Comparison of ENCODE assay signal across 8 cellular contexts in the genomic region with DNA sequence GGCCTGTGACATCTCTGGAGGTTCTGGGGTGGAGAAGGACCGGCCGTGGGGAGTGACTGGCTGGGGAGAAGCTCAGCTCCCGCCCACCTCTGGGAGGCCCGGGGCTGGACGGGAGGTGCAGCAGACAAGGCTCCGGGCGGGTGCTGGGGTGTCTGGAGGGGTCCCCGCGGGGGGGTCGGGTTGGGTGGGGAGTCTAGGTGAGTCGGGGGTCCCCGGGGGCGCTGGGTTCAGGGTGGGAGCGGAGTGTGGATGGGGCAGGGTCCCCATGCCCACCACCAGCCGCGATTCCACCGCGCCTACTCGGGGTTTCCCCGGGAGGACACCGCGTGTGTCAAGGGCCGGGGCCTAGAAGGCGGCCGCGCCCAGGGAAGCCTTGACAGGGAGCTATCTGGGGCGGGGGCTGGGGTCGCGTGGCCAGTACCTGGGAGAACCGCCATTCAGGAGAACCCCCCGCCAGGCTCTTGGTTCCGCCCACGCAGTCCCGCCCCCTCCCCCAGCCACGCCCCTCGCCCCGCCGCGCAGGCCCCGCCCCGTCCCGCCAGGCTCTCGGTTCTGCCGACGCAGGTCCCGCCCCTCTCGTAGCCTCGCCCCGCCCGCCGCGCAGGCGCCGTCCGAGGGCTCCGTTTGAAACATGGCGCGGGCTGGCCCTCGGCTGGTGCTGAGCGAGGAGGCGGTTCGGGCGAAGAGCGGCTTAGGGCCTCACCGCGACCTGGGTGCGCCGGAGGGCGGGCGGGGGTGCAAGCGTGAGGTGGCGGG. TPM values are rescaled to one million over a fixed set of nuclear protein-coding genes. Genes with fewer than 3 reads are reported as not detected.
DNase-seq lines count a peak whose midpoint lies in the region; ATAC-seq and TF ChIP-seq lines count a peak whose summit lies in the region.

A gene with protein sequence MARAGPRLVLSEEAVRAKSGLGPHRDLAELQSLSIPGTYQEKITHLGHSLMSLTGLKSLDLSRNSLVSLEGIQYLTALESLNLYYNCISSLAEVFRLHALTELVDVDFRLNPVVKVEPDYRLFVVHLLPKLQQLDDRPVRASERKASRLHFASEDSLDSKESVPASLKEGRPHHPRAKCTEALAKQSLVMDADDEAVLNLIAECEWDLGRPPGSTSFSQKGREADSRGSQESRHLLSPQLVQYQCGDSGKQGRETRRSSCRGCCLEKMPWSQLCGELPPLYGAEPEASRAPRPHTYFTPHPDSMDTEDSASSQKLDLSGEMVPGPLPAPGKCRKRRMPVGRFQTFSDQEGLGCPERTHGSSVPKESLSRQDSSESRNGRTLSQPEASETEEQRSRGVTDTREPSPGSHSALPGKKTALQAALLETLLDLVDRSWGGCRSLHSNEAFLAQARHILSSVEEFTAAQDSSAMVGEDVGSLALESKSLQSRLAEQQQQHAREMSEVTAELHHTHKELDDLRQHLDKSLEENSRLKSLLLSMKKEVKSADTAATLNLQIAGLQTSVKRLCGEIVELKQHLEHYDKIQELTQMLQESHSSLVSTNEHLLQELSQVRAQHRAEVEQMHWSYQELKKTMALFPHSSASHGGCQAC (plus strand): TSS at position 610 of the 756 bp plus-strand sequence. CDS start 22 bp downstream, at position 632.

- POLR2A ChIA-PET in GM10248 (lab: Yijun Ruan, JAX), result no interaction called here
- POLR2A ChIA-PET in activated naive CD8-positive, alpha-beta T cell treated with anti-CD3 and anti-CD28 coated beads, Interleukin-2, amount 10 ng/mL, durations not matched to agents 7 days and 5 days (lab: Charles Lee), result interaction anchor here (0.6 to 1.3 kb wide), 4 partner anchors 82 to 494 kb away, joined by 3 to 4 read pairs (median 4); no protein-coding TSS in a partner anchor

- no peaks in the 10 kb centered on the region for H3K9me3 ChIP-seq in transverse colon

- H3K36me3 ChIP-seq in transverse colon, result no peaks in the 10 kb centered on the region

- H3K36me3 Mint-ChIP-seq in activated naive CD8-positive, alpha-beta T cell treated with anti-CD3 and anti-CD28 coated beads, Interleukin-2, amount 10 ng/mL, durations not matched to agents 7 days and 5 days, result peaks cover 25% of the 10 kb centered on the region

- CTCF ChIA-PET in GM10248 (lab: Yijun Ruan, JAX), result no interaction called here

- peaks cover 39% of the 10 kb centered on the region for H3K4me1 Mint-ChIP-seq in activated naive CD8-positive, alpha-beta T cell treated with anti-CD3 and anti-CD28 coated beads, Interleukin-2, amount 10 ng/mL, durations not matched to agents 7 days and 5 days

- no peak for TF ChIP-seq POLR2A in transverse colon (IDR thresholded peaks at IDR 0.05)

- peaks cover 3% of the 10 kb centered on the region for H3K9me3 Mint-ChIP-seq in activated naive CD8-positive, alpha-beta T cell treated with anti-CD3 and anti-CD28 coated beads, Interleukin-2, amount 10 ng/mL, durations not matched to agents 7 days and 5 days

- DNase-seq in GM10248 (ENCODE audit: extremely low spot score) (peak; percentile 98), NCI-H1105 (lab: John Stamatoyannopoulos, UW) (peak; percentile 84), SW480 (ENCODE audit: low spot score) (peak; percentile 90), cardiac septum (ENCODE audit: low spot score) (peak; percentile 97), pons (ENCODE audit: low spot score) (peak; percentile 77), transverse colon (peak; percentile 94)
- peak; percentile 95 for DNase-seq in activated naive CD8-positive, alpha-beta T cell treated with anti-CD3 and anti-CD28 coated beads, Interleukin-2, amount 10 ng/mL, durations not matched to agents 7 days and 5 days

- in situ Hi-C loops in transverse colon (cut with MboI; ENCODE audit: low pct_ligation_motif_present in 1 of 4, low pct_unique_long_range_greater_than_20kb in 1 of 4, low sequenced_read_pairs in 3 of 4), result no loop called here

- 1% methylated on average over 21 of the region's 72 CpGs; no CpG with 5 or more reads in 1 of the 2 donors for WGBS in transverse colon (ENCODE audit: low coverage in 1 of 2), 2 donors

- peak within 1 kb of the TSS; percentile 44 to 78 (median 72) for H3K27ac ChIP-seq in transverse colon

- H3K4me1 ChIP-seq in transverse colon, result peaks cover 0 to 12% (median 7%) of the 10 kb centered on the region in 4 donors

- peak within 1 kb of the TSS; percentile 90 for H3K4me3 Mint-ChIP-seq in activated naive CD8-positive, alpha-beta T cell treated with anti-CD3 and anti-CD28 coated beads, Interleukin-2, amount 10 ng/mL, durations not matched to agents 7 days and 5 days

- H3K4me3 ChIP-seq in transverse colon, result peak within 1 kb of the TSS; percentile 60 to 89 (median 79)

- no peak for TF ChIP-seq EP300 in transverse colon (IDR thresholded peaks at IDR 0.05; ENCODE audit: low read depth)

- peak within 1 kb of the TSS; percentile 88 for H3K27ac Mint-ChIP-seq in activated naive CD8-positive, alpha-beta T cell treated with anti-CD3 and anti-CD28 coated beads, Interleukin-2, amount 10 ng/mL, durations not matched to agents 7 days and 5 days

- TF ChIP-seq CTCF in GM10248 (IDR thresholded peaks at IDR 0.05; ENCODE audit: control extremely low read depth, extremely low read depth, low read depth, missing control alignments) (no peak), transverse colon (IDR thresholded peaks at IDR 0.05) (no peak)

- ATAC-seq in HG02588 (IDR thresholded peaks at IDR 0.05; ENCODE audit: unreplicated experiment), result peak; percentile 80
- peak; percentile 92 for ATAC-seq in activated naive CD8-positive, alpha-beta T cell treated with anti-CD3 and anti-CD28 coated beads, Interleukin-2, amount 10 ng/mL, durations not matched to agents 7 days and 5 days (ENCODE audit: low read depth)

- peaks cover 8% of the 10 kb centered on the region for H3K27me3 Mint-ChIP-seq in activated naive CD8-positive, alpha-beta T cell treated with anti-CD3 and anti-CD28 coated beads, Interleukin-2, amount 10 ng/mL, durations not matched to agents 7 days and 5 days

- H3K27me3 ChIP-seq in transverse colon, result peaks cover 3% of the 10 kb centered on the region

- intact Hi-C loops in cardiac septum (cut with DNase I) (loop anchor here (5.0 kb wide), 1 partner anchor 140 kb away; no protein-coding TSS in a partner anchor), transverse colon (cut with DNase I; ENCODE audit: low total_unique reads) (loop anchor here (1.0 kb wide), 1 partner anchor 34 kb away; no protein-coding TSS in a partner anchor)

RNA-seq across cellular contexts. Expression of the gene that starts here (rescaled TPM):
- total RNA-seq in activated naive CD8-positive, alpha-beta T cell treated with anti-CD3 and anti-CD28 coated beads, Interleukin-2, amount 10 ng/mL, durations not matched to agents 7 days and 5 days, result 10 to 100 TPM; 33.8 to 35.7 TPM
- total RNA-seq in cardiac septum (0.86 TPM), transverse colon (1 to 10 TPM; 2.6 to 9.4 (median 4.2) TPM)

Comparison
In these comparisons a context has a peak if more than half of its experiments do, and no peak if none do; other contexts are left out.
1. Peak in every context shown above with its lines: DNase-seq, ATAC-seq, H3K4me3 ChIP-seq and H3K27ac ChIP-seq.
2. Peak in DNase-seq in cardiac septum; RNA of the gene not detected or under 1 TPM.